Comparison of ENCODE assay signal across 8 cellular contexts in genomic region chr4:87150498-87151261, GRCh38.
DNase-seq lines count a peak whose midpoint lies in the region; ATAC-seq, FAIRE-seq and TF ChIP-seq lines count a peak whose summit lies in the region.

No MANE protein-coding gene starts in this region.

- ATAC-seq in SK-N-SH treated with all-trans-retinoic acid at 6 μM for 48 hours, result peak; percentile 88

- H4K8ac ChIP-seq in H9 (replicated peaks; ENCODE audit: insufficient read length, low read depth, low read length), result no peak overlapping the region

- no peak overlapping the region for H2AK5ac ChIP-seq in H9 (ENCODE audit: insufficient read length, low read length)

- no peak for FAIRE-seq in bronchial epithelial cell (lab: Jason Lieb, UNC)

- H3K27me3 ChIP-seq in H9 (ENCODE audit: insufficient read depth, low read length) (no peaks in the 10 kb centered on the region), bronchial epithelial cell (ENCODE audit: control insufficient read depth, insufficient read depth, low read length) (no peaks in the 10 kb centered on the region)

- no CpG with 5 or more reads among the region's 2 CpGs for WGBS in H9 (ENCODE audit: extremely low coverage, insufficient read length, low lambda C conversion rate)

- no peak overlapping the region for H3K4me2 ChIP-seq in H9 (ENCODE audit: insufficient read depth, insufficient read length, low read length)

- peak; percentile 37 for DNase-seq in activated CD4-positive, CD25-positive, alpha-beta regulatory T cell treated with anti-CD3 and anti-CD28 coated beads, Interleukin-2, amount 50 U/mL, for 16 hours (ENCODE audit: low read depth, low spot score)
- no peak for DNase-seq in activated CD4-positive, CD25-positive, alpha-beta regulatory T cell treated with anti-CD3 and anti-CD28 coated beads, Interleukin-2, amount 50 U/mL, for 72 hours
- DNase-seq in H9 (no peak), NCI-H1092 (lab: John Stamatoyannopoulos, UW) (peak; percentile 75), bronchial epithelial cell (ENCODE audit: low read depth) (peak; percentile 80), islet precursor cell (peak; percentile 65)
- peak; percentile 9 for DNase-seq in stimulated activated CD4-positive, alpha-beta T cell treated with anti-CD3 and anti-CD28 coated beads, Interleukin-1b, Interleukin-23, amount 100 ng/mL, for 48 hours

- no peak overlapping the region for H4K5ac ChIP-seq in H9 (ENCODE audit: insufficient read length, low read depth, low read length)

- peaks cover 9 to 18% of the 10 kb centered on the region in 2 experiments; a peak in 3 of 4 replicates for H3K4me1 Mint-ChIP-seq in H9

- H3K4ac ChIP-seq in H9 (ENCODE audit: low read depth, low read length), result no peak overlapping the region

- H3K4me3 Mint-ChIP-seq in H9, result no peak overlapping the region

- H2BK15ac ChIP-seq in H9 (ENCODE audit: low read depth, low read length), result no peak overlapping the region

- H2BK120ac ChIP-seq in H9 (ENCODE audit: low read depth, low read length, poor library complexity, severe bottlenecking), result no peak overlapping the region

- no peak overlapping the region for H3K27ac Mint-ChIP-seq in H9

- no peak overlapping the region for H2BK12ac ChIP-seq in H9 (ENCODE audit: insufficient read length, low read depth, low read length)

- no peaks in the 10 kb centered on the region for H3K9me3 ChIP-seq in H9 (ENCODE audit: control insufficient read depth, low read depth, low read length)

- no peak overlapping the region for H2BK5ac ChIP-seq in H9 (ENCODE audit: insufficient read length, low read length)

- no peak overlapping the region for H3K23ac ChIP-seq in H9 (ENCODE audit: insufficient read length, low read depth, low read length)

- no peaks in the 10 kb centered on the region for H3K79me1 ChIP-seq in H9 (ENCODE audit: insufficient read depth, low read depth, low read length, poor library complexity, severe bottlenecking)

- no peaks in the 10 kb centered on the region for H3K27me3 Mint-ChIP-seq in H9 (ENCODE audit: low read depth)

- no peaks in the 10 kb centered on the region for H3K4me1 ChIP-seq in H9 (ENCODE audit: insufficient read depth, low read length)

- no peak overlapping the region for H3K56ac ChIP-seq in H9 (ENCODE audit: insufficient read length, low read depth, low read length)

- H2AFZ ChIP-seq in H9 (ENCODE audit: low read length), result no peak overlapping the region

- H3T11ph ChIP-seq in H9 (ENCODE audit: low read length), result no peak overlapping the region

- peak; percentile 93 for TF ChIP-seq CTCF in H9 (conservative IDR thresholded peaks at IDR 0.05)
- TF ChIP-seq CTCF in bronchial epithelial cell (IDR thresholded peaks at IDR 0.05; ENCODE audit: insufficient read depth, low read length, severe bottlenecking), result peak; percentile 71

- no peak overlapping the region for H3K27ac ChIP-seq in H9 (ENCODE audit: insufficient read length, low read depth, low read length)

- H3K9me3 Mint-ChIP-seq in H9, result no peaks in the 10 kb centered on the region

- no peak overlapping the region for H3K9ac ChIP-seq in H9 (ENCODE audit: extremely low read depth, insufficient read length, low read length)

- peaks cover 0 to under 1% (median 0%) of the 10 kb centered on the region in 3 experiments; a peak in 1 of 7 replicates for H3K36me3 Mint-ChIP-seq in H9 (ENCODE audit: insufficient read depth in 1 of 3, low read depth in 3 of 3)

- no peaks in the 10 kb centered on the region for H4K20me1 ChIP-seq in H9 (ENCODE audit: control insufficient read depth, insufficient read depth, insufficient read length)

- H3K18ac ChIP-seq in H9 (ENCODE audit: insufficient read length, low read depth, low read length), result no peak overlapping the region

- H3K79me2 ChIP-seq in H9 (ENCODE audit: insufficient read depth, low read length), result no peaks in the 10 kb centered on the region

- no peak overlapping the region for H4K91ac ChIP-seq in H9 (ENCODE audit: insufficient read length, low read depth, low read length)

- no peak overlapping the region for H2BK20ac ChIP-seq in H9 (ENCODE audit: low read depth, low read length, poor library complexity, severe bottlenecking)

- H3K23me2 ChIP-seq in H9 (ENCODE audit: insufficient read length, low read depth, low read length, poor library complexity, severe bottlenecking), result no peaks in the 10 kb centered on the region

- no peaks in the 10 kb centered on the region for H3K36me3 ChIP-seq in bronchial epithelial cell (ENCODE audit: control insufficient read depth, insufficient read depth, low read length)

- H3K14ac ChIP-seq in H9 (ENCODE audit: insufficient read depth, low read length), result no peak overlapping the region

- H3K4me3 ChIP-seq in bronchial epithelial cell (ENCODE audit: low read depth, low read length), result no peak overlapping the region

TF ChIP-seq in SK-N-SH treated with all-trans-retinoic acid at 6 μM for 48 hours, 23 proteins besides CTCF, POLR2A, EP300 and RAD21:
- TF ChIP-seq TCF4 (CRISPR knock-in tag; IDR thresholded peaks at IDR 0.05; ENCODE audit: borderline replicate concordance), result no peak

Comparison
In these comparisons a context has a peak if more than half of its experiments do, and no peak if none do; other contexts are left out.
1. DNase-seq: peak in activated CD4-positive, CD25-positive, alpha-beta regulatory T cell treated with anti-CD3 and anti-CD28 coated beads, Interleukin-2, amount 50 U/mL, for 16 hours (single experiment), NCI-H1092 (single experiment), bronchial epithelial cell (single experiment), islet precursor cell (single experiment) and stimulated activated CD4-positive, alpha-beta T cell treated with anti-CD3 and anti-CD28 coated beads, Interleukin-1b, Interleukin-23, amount 100 ng/mL, for 48 hours (single experiment); none in activated CD4-positive, CD25-positive, alpha-beta regulatory T cell treated with anti-CD3 and anti-CD28 coated beads, Interleukin-2, amount 50 U/mL, for 72 hours (single experiment) and H9 (single experiment).